8 cellular contexts compared by ENCODE assay signal in genomic region chr12:74021937-74022336, GRCh38.
DNase-seq lines count a peak whose midpoint lies in the region; ATAC-seq, FAIRE-seq and TF ChIP-seq lines count a peak whose summit lies in the region.

No MANE protein-coding gene starts in this region.

- FAIRE-seq in K562 (lab: Jason Lieb, UNC): peak; percentile 75
- FAIRE-seq in urothelium cell line (lab: Jason Lieb, UNC): no peak

- in situ Hi-C loops in K562 (cut with MboI): loop anchor here (10.0 kb wide), 1 partner anchor 293 kb away; no protein-coding TSS in a partner anchor

- H3K9me1 ChIP-seq in K562 (ENCODE audit: control insufficient read depth, insufficient read depth, low read length): no peaks in the 10 kb centered on the region

- peak; percentile 77 for TF ChIP-seq EP300 in K562 (IDR thresholded peaks at IDR 0.05; ENCODE audit: low read length)

- DNase-seq in DMS53 (lab: John Stamatoyannopoulos, UW): peak; percentile 96
- DNase-seq in NCI-H524 (lab: John Stamatoyannopoulos, UW): peak; percentile 28 to 72
- DNase-seq in K562 (ENCODE audit: extremely low read depth in 1 of 4, low spot score in 3 of 4): peak; percentile 39 to 74 (median 46)
- peak; percentile 14 for DNase-seq in kidney epithelial cell (ENCODE audit: low read depth)
- DNase-seq in urothelium cell line (ENCODE audit: low spot score): peak; percentile 32
- no peak for DNase-seq in NCI-H128 (lab: John Stamatoyannopoulos, UW; ENCODE audit: unreplicated experiment)

- peak overlapping the region; percentile 61; the same call in 2 of the 3 replicates for H3K27ac ChIP-seq in K562 (ENCODE audit: extremely low read depth, low read depth, low read length)

- peaks cover 0 to 5% of the 10 kb centered on the region in 2 experiments; a peak in 2 of 5 replicates for H3K4me1 ChIP-seq in K562 (replicated peaks in 1 of 2; ENCODE audit: control insufficient read depth in 2 of 2, insufficient read depth in 2 of 2, low read length in 2 of 2)

- POLR2A ChIA-PET in K562 (lab: Yijun Ruan, JAX): interaction anchor here (0.6 to 0.9 kb wide), 3 partner anchors 13 to 1394 kb away, joined by 3 to 4 read pairs (median 3); no protein-coding TSS in a partner anchor

- ATAC-seq in GM18907 (IDR thresholded peaks at IDR 0.05; ENCODE audit: unreplicated experiment) (peak; percentile 100), HG03039 (IDR thresholded peaks at IDR 0.05; ENCODE audit: unreplicated experiment) (peak; percentile 99), K562 (peak; percentile 100)

- peak; percentile 66 to 85 (median 73) for TF ChIP-seq CTCF in K562 (IDR thresholded peaks at IDR 0.05 in 2 of 3, conservative IDR thresholded peaks at IDR 0.05 in 1 of 3; ENCODE audit: insufficient read depth in 2 of 3, low read depth in 1 of 3, low read length in 3 of 3)
- TF ChIP-seq CTCF in kidney epithelial cell (IDR thresholded peaks at IDR 0.05; ENCODE audit: insufficient read depth, low read length, poor library complexity, severe bottlenecking): peak; percentile 89

- H3K4me3 ChIP-seq in K562 (no peak overlapping the region), kidney epithelial cell (ENCODE audit: low read depth, low read length) (no peak overlapping the region)

- H4K20me1 ChIP-seq in K562 (replicated peaks; ENCODE audit: control insufficient read depth, insufficient read depth, low read length): no peaks in the 10 kb centered on the region

- peak overlapping the region; percentile 72 for H3K4me2 ChIP-seq in K562 (ENCODE audit: insufficient read depth, low read length)

- no peaks in the 10 kb centered on the region for H3K79me2 ChIP-seq in K562 (ENCODE audit: control insufficient read depth, insufficient read depth, low read length)

- TF ChIP-seq POLR2A in K562 (conservative IDR thresholded peaks at IDR 0.05): no peak

- TF ChIP-seq RAD21 in K562 (CRISPR knock-in tag; conservative IDR thresholded peaks at IDR 0.05 in 1 of 2, IDR thresholded peaks at IDR 0.05 in 1 of 2): peak; percentile 66 to 74

- H2AFZ ChIP-seq in K562 (ENCODE audit: low read depth, low read length): peak overlapping the region; percentile 68; the same call in 1 of the 2 replicates

- CTCF ChIA-PET in K562 (lab: Yijun Ruan, JAX; ENCODE audit: low intra/inter-chr PET ratio): no interaction called here

- BruUV-seq in K562 (replicated peaks; lab: Mats Ljungman, UMichigan): no TSS peak

- no peak overlapping the region for H3K9ac ChIP-seq in K562 (ENCODE audit: insufficient read depth in 1 of 2, low read depth in 2 of 2, low read length in 2 of 2)

- intact Hi-C loops in K562 (cut with micrococcal nuclease): loop anchor here (1.0 to 5.0 kb wide), 2 partner anchors 295 to 343 kb away; no protein-coding TSS in a partner anchor

- no peaks in the 10 kb centered on the region for H3K9me3 ChIP-seq in K562 (replicated peaks; ENCODE audit: control insufficient read depth, insufficient read depth, low read depth, low read length)

- H3K27me3 ChIP-seq in K562 (ENCODE audit: control insufficient read depth in 2 of 2, insufficient read depth in 2 of 2, low read length in 2 of 2): no peaks in the 10 kb centered on the region
- H3K27me3 ChIP-seq in kidney epithelial cell (ENCODE audit: control insufficient read depth, insufficient read depth, low read length): no peaks in the 10 kb centered on the region

- under 1% methylated on average over 9 of the region's 9 CpGs for WGBS in K562 (ENCODE audit: insufficient coverage, low coverage, missing lambda C conversion rate)

- H3K36me3 ChIP-seq in K562 (ENCODE audit: control insufficient read depth, insufficient read depth, low read length) (no peaks in the 10 kb centered on the region), kidney epithelial cell (ENCODE audit: control insufficient read depth, insufficient read depth, low read length) (no peaks in the 10 kb centered on the region)

TF ChIP-seq in K562, 482 proteins besides CTCF, POLR2A, EP300 and RAD21 (continues in another document):
- TF ChIP-seq RUNX1 (IDR thresholded peaks at IDR 0.05; ENCODE audit: low read depth): no peak
- no peak for TF ChIP-seq HNRNPK (IDR thresholded peaks at IDR 0.05; ENCODE audit: low read depth, low read length, poor library complexity, severe bottlenecking)
- peak; percentile 84 for TF ChIP-seq CBFA2T3 (IDR thresholded peaks at IDR 0.05)
- TF ChIP-seq MYBL2 (IDR thresholded peaks at IDR 0.05; ENCODE audit: low read depth): peak; percentile 43; the same call in 1 of the 2 replicates
- TF ChIP-seq MYBL2 (CRISPR knock-in tag; IDR thresholded peaks at IDR 0.05; ENCODE audit: borderline replicate concordance): no peak
- TF ChIP-seq KLF16 (IDR thresholded peaks at IDR 0.05): peak; percentile 52; the same call in 1 of the 2 replicates
- TF ChIP-seq ARID4B (CRISPR knock-in tag; IDR thresholded peaks at IDR 0.05): no peak
- TF ChIP-seq MITF (IDR thresholded peaks at IDR 0.05): no peak
- TF ChIP-seq CBX3 (IDR thresholded peaks at IDR 0.05; ENCODE audit: borderline replicate concordance in 1 of 2, low read length in 2 of 2): no peak
- TF ChIP-seq TBL1XR1 (IDR thresholded peaks at IDR 0.05; ENCODE audit: low read length in 2 of 2): peak in 1 of 2 experiments; percentile 72; a peak in 2 of 4 replicates
- no peak for TF ChIP-seq ZNF699 (CRISPR knock-in tag; IDR thresholded peaks at IDR 0.05; ENCODE audit: insufficient replicate concordance)
- peak; percentile 68; the same call in 1 of the 2 replicates for TF ChIP-seq CC2D1A (IDR thresholded peaks at IDR 0.05)
- no peak for TF ChIP-seq SAFB (IDR thresholded peaks at IDR 0.05; ENCODE audit: borderline replicate concordance, low read depth, low read length)
- peak; percentile 47; the same call in 1 of the 2 replicates for TF ChIP-seq CHAMP1 (IDR thresholded peaks at IDR 0.05)
- TF ChIP-seq SRSF9 (IDR thresholded peaks at IDR 0.05; ENCODE audit: borderline replicate concordance, low read depth, low read length): no peak
- no peak for TF ChIP-seq HIVEP1 (CRISPR knock-in tag; IDR thresholded peaks at IDR 0.05)
